Comparison of ENCODE assay signal across 28 cellular contexts in the genomic region with DNA sequence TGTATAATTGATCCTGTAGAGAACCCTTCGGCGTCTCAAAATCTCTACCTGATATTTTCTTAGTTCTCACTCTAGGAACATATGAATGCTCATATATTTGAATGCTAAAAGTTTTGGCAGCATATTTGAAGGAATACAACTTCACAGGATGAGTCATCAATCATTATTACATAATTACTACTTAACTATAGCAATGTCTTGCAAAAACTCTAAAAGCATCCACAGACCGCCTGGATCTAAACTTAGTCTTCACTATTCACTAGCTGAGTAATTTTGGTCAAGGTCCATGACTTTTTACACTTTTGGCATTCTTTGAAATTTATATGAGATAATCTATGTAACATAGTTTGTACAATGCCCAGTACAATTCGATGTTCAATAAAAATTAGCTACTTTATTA.
"Had no signal": no experiment of that assay in that cellular context is flagged by ENCODE, and none has a peak within 500 bp of the region (broad histone marks: within the 10 kb centered on the region; RNA-seq: fewer than 3 reads in every experiment).

No MANE protein-coding gene starts in this region.

- DNase-seq: dermis blood vessel endothelial cell; effector memory CD8-positive, alpha-beta T cell; erythroblast; esophagus squamous epithelium; foreskin melanocyte; glutamatergic neuron; heart right ventricle; hippocampal formation; left cardiac atrium; left lung; mesendoderm; midbrain; naive thymus-derived CD4-positive, alpha-beta T cell; right cardiac atrium; sigmoid colon; stimulated activated CD4-positive, alpha-beta T cell treated with anti-CD3 and anti-CD28 coated beads, Interleukin-2, amount 100 ng/mL, for 24 hours; stimulated activated CD4-positive, alpha-beta T cell treated with anti-CD3 and anti-CD28 coated beads, Interleukin-4, amount 100 ng/mL, for 24 hours; stimulated activated naive CD4-positive, alpha-beta T cell treated with Interleukin-2 at 50 U/mL for 16 hours; stomach; thyroid gland; trophoblast cell had no signal

- H3K4me3 ChIP-seq: esophagus squamous epithelium, heart right ventricle, left lung, neural progenitor cell, prostate gland, sigmoid colon, stomach, thyroid gland, vagina had no signal

- H2AFZ ChIP-seq: neural progenitor cell had no signal

- H3K9me3 Mint-ChIP-seq: effector memory CD8-positive, alpha-beta T cell; nephron; neural progenitor cell; stimulated activated effector memory CD8-positive, alpha-beta T cell treated with anti-CD3 and anti-CD28 coated beads, Interleukin-12 subunit alpha, Interleukin-12 subunit beta, amount 100 ng/mL, for 72 hours had no signal

- H3K4me3 Mint-ChIP-seq: effector memory CD8-positive, alpha-beta T cell; naive thymus-derived CD4-positive, alpha-beta T cell; nephron; neural progenitor cell; stimulated activated effector memory CD8-positive, alpha-beta T cell treated with anti-CD3 and anti-CD28 coated beads, Interleukin-12 subunit alpha, Interleukin-12 subunit beta, amount 100 ng/mL, for 72 hours had no signal

- H3K36me3 ChIP-seq: esophagus squamous epithelium, heart right ventricle, left lung, neural progenitor cell, prostate gland, sigmoid colon, stomach, thyroid gland, vagina had no signal

- H3K27ac ChIP-seq: esophagus squamous epithelium, heart right ventricle, left lung, neural progenitor cell, prostate gland, sigmoid colon, stomach, thyroid gland, vagina had no signal

- ATAC-seq: effector memory CD8-positive, alpha-beta T cell; heart right ventricle; left lung; naive thymus-derived CD4-positive, alpha-beta T cell; right cardiac atrium; stimulated activated effector memory CD8-positive, alpha-beta T cell treated with anti-CD3 and anti-CD28 coated beads, Interleukin-12 subunit alpha, Interleukin-12 subunit beta, amount 100 ng/mL, for 72 hours had no signal

- H3K36me3 Mint-ChIP-seq: naive thymus-derived CD4-positive, alpha-beta T cell; neural progenitor cell; stimulated activated effector memory CD8-positive, alpha-beta T cell treated with anti-CD3 and anti-CD28 coated beads, Interleukin-12 subunit alpha, Interleukin-12 subunit beta, amount 100 ng/mL, for 72 hours had no signal

- H3K4me2 ChIP-seq: neural progenitor cell had no signal

- H3K27me3 ChIP-seq: esophagus squamous epithelium, heart right ventricle, left lung, neural progenitor cell, sigmoid colon, stomach, thyroid gland, vagina had no signal

- H3K27ac Mint-ChIP-seq: effector memory CD8-positive, alpha-beta T cell; naive thymus-derived CD4-positive, alpha-beta T cell; nephron; neural progenitor cell; stimulated activated effector memory CD8-positive, alpha-beta T cell treated with anti-CD3 and anti-CD28 coated beads, Interleukin-12 subunit alpha, Interleukin-12 subunit beta, amount 100 ng/mL, for 72 hours had no signal

- H3K4me1 Mint-ChIP-seq: naive thymus-derived CD4-positive, alpha-beta T cell; nephron; neural progenitor cell; stimulated activated effector memory CD8-positive, alpha-beta T cell treated with anti-CD3 and anti-CD28 coated beads, Interleukin-12 subunit alpha, Interleukin-12 subunit beta, amount 100 ng/mL, for 72 hours had no signal

- FAIRE-seq: endometrium, islet of Langerhans had no signal

- H3K9me3 ChIP-seq: esophagus squamous epithelium, heart right ventricle, left lung, prostate gland, sigmoid colon, stomach, thyroid gland, vagina had no signal

- H3K4me1 ChIP-seq: esophagus squamous epithelium, heart right ventricle, left lung, neural progenitor cell, prostate gland, sigmoid colon, stomach, thyroid gland, vagina had no signal
